In the genomic region with DNA sequence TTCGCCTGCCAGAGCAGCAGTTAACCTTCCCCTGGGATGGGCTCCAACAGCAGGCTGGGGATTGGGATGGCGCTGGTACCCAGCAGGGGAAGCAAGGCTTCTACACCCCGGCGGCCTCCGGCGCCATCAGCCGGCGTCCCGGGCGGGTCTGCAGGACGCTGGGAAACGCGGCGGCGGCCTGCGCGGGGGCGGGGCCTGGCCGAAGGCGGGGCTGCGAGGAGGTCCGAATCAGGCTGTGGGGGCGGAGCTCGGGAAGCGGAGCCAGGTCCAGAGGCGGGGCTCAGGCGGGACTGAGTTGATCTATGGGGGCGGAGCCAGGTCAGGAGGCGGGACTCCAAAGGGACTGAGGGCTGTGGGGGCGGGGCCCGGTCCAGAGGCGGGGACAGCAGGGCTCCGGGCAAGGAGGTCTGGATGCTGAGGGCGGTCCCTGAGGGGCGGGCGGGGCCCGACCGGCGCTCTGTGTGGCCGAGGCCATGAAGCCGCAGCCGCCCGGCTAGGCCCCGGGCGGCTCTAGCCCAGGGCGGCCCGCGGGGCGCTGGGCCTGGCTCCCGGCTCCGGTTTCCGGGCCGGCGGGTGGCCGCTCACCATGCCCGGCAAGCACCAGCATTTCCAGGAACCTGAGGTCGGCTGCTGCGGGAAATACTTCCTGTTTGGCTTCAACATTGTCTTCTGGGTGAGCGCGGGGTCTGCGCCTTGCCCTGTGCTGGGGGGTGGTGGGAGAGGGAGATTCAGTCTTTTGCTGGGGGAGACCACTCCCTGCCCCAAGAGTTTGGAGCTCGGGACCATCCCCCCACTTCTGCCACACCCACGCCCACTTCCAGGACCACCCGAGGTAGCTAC, we compare ENCODE assay signal across 8 cellular contexts.
A peak's percentile ranks its signal among the peaks of the same experiment; 100 is the strongest.
DNase-seq lines count a peak whose midpoint lies in the region; ATAC-seq and FAIRE-seq lines count a peak whose summit lies in the region.

A gene with protein sequence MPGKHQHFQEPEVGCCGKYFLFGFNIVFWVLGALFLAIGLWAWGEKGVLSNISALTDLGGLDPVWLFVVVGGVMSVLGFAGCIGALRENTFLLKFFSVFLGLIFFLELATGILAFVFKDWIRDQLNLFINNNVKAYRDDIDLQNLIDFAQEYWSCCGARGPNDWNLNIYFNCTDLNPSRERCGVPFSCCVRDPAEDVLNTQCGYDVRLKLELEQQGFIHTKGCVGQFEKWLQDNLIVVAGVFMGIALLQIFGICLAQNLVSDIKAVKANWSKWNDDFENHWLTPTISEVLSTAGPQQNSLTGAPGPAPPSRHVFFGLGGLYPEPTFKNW (plus strand): TSS at position 455 of the 840 bp plus-strand sequence. CDS start 132 bp downstream, at position 587.

- H3K27me3 Mint-ChIP-seq in effector memory CD8-positive, alpha-beta T cell, result no peaks in the 10 kb centered on the region
- no peaks in the 10 kb centered on the region for H3K27me3 Mint-ChIP-seq in memory B cell

- H3K4me1 Mint-ChIP-seq in effector memory CD8-positive, alpha-beta T cell (ENCODE audit: low read depth in 2 of 2), result peaks cover 51% of the 10 kb centered on the region in 2 donors
- peaks cover 29% of the 10 kb centered on the region for H3K4me1 Mint-ChIP-seq in memory B cell

- peak within 1 kb of the TSS; percentile 82 to 91 for H3K4me3 Mint-ChIP-seq in effector memory CD8-positive, alpha-beta T cell
- peak within 1 kb of the TSS; percentile 89 for H3K4me3 Mint-ChIP-seq in memory B cell

- peak; percentile 96 for FAIRE-seq in HTR-8/SVneo (lab: Jason Lieb, UNC)

- peaks cover 14% of the 10 kb centered on the region for H3K36me3 Mint-ChIP-seq in effector memory CD8-positive, alpha-beta T cell (ENCODE audit: insufficient read depth)
- no peaks in the 10 kb centered on the region for H3K36me3 Mint-ChIP-seq in memory B cell

- DNase-seq in COR-L47 (lab: John Stamatoyannopoulos, UW) (peak; percentile 100), HTR-8/SVneo (ENCODE audit: insufficient read length, low spot score) (peak; percentile 96), NOMO-1 treated with DMSO at 0.1 percent for 48 hours (lab: John Stamatoyannopoulos, UW; ENCODE audit: unreplicated experiment) (peak; percentile 98), memory B cell (ENCODE audit: low spot score in 2 of 2) (peak; percentile 97 to 99)
- DNase-seq in activated CD8-positive, alpha-beta memory T cell treated with anti-CD3 and anti-CD28 coated beads for 4 hours (ENCODE audit: low read depth in 2 of 2), result peak; percentile 93 to 94
- peak; percentile 97 to 99 (median 98) for DNase-seq in effector memory CD8-positive, alpha-beta T cell
- peak; percentile 98 for DNase-seq in stimulated activated CD8-positive, alpha-beta memory T cell treated with anti-CD3 and anti-CD28 coated beads, Interleukin-12 subunit alpha, Interleukin-12 subunit beta, amount 100 ng/mL, for 24 hours (ENCODE audit: extremely low read depth)

- peak within 1 kb of the TSS; percentile 87 to 90 for H3K27ac Mint-ChIP-seq in effector memory CD8-positive, alpha-beta T cell
- peak within 1 kb of the TSS; percentile 80 for H3K27ac Mint-ChIP-seq in memory B cell

- ATAC-seq in GM21367 (IDR thresholded peaks at IDR 0.05; ENCODE audit: unreplicated experiment), result peak; percentile 90
- peak; percentile 83 for ATAC-seq in effector memory CD8-positive, alpha-beta T cell (replicated peaks)
- ATAC-seq in memory B cell (ENCODE audit: low read depth), result peak; percentile 94

- no peaks in the 10 kb centered on the region for H3K9me3 Mint-ChIP-seq in effector memory CD8-positive, alpha-beta T cell
- no peaks in the 10 kb centered on the region for H3K9me3 Mint-ChIP-seq in memory B cell

Comparison
In these comparisons a context has a peak if more than half of its experiments do, and no peak if none do; other contexts are left out.
1. Peak in every context shown above with its lines: DNase-seq and ATAC-seq.